In the genomic region with DNA sequence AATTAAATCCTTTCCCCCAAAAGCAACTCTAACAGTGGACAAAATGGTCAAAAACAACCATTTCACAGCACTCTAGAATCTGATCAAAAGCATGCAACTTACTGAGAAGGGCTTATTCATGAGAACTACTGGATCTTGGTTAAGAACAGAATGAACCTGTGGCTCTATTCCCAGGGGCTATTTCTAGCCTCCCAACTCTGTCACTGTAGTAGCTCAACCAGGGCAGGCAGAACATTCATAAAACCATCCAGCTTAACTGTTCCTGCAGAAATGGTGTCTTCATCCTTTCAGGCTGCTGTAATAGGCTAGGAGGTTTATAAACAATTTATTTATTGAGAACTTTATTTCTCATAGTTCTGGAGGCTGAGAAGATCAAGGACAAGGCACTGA, we compare ENCODE assay signal across 18 cellular contexts.
"Had no signal": no experiment of that assay in that cellular context is flagged by ENCODE, and none has a peak within 500 bp of the region (broad histone marks: within the 10 kb centered on the region; RNA-seq: fewer than 3 reads in every experiment).

No MANE protein-coding gene starts in this region.

- FAIRE-seq: frontal cortex had no signal

- H3K9me3 Mint-ChIP-seq: stimulated activated memory B cell treated with anti-CD40 and anti-IgM and Interleukin-4, amounts not matched to agents 10 μg/mL and 1 μg/mL and 100 μg/mL, for 72 hours had no signal

- H3K9me3 ChIP-seq: adrenal gland, ovary had no signal

- H3K4me1 Mint-ChIP-seq: stimulated activated memory B cell treated with anti-CD40 and anti-IgM and Interleukin-4, amounts not matched to agents 10 μg/mL and 1 μg/mL and 100 μg/mL, for 72 hours had no signal

- H3K4me3 ChIP-seq: adrenal gland, ovary had no signal

- H3K4me1 ChIP-seq: adrenal gland had no signal

- H3K27ac Mint-ChIP-seq: activated T-cell treated with anti-CD3 and anti-CD28 coated beads, Interleukin-2, amount 50 U/mL, for 24 hours; stimulated activated memory B cell treated with anti-CD40 and anti-IgM and Interleukin-4, amounts not matched to agents 10 μg/mL and 1 μg/mL and 100 μg/mL, for 72 hours had no signal

- H3K27me3 Mint-ChIP-seq: activated T-cell treated with anti-CD3 and anti-CD28 coated beads, Interleukin-2, amount 50 U/mL, for 24 hours; stimulated activated memory B cell treated with anti-CD40 and anti-IgM and Interleukin-4, amounts not matched to agents 10 μg/mL and 1 μg/mL and 100 μg/mL, for 72 hours had no signal

- H3K36me3 ChIP-seq: adrenal gland, brain microvascular endothelial cell, ovary had no signal

- DNase-seq: activated CD4-positive, alpha-beta T cell treated with anti-CD3 and anti-CD28 coated beads for 1 hour; activated CD4-positive, alpha-beta T cell treated with anti-CD3 and anti-CD28 coated beads, Interleukin-2, amount 50 U/mL, for 48 hours; activated effector memory CD4-positive, alpha-beta T cell treated with Interleukin-2 at 50 U/mL for 16 hours; activated naive CD4-positive, alpha-beta T cell treated with anti-CD3 and anti-CD28 coated beads, Interleukin-2, amount 50 U/mL, for 16 hours; activated T-cell treated with anti-CD3 and anti-CD28 coated beads, Interleukin-2, amount 50 U/mL, for 24 hours; adrenal gland; brain microvascular endothelial cell; effector memory CD4-positive, alpha-beta T cell; islet precursor cell; mesenchymal stem cell; ovary; stimulated activated CD4-positive, alpha-beta T cell treated with anti-CD3 and anti-CD28 coated beads, Interleukin-2, amount 100 ng/mL, for 48 hours; trophoblast cell had no signal

- H3K27me3 ChIP-seq: adrenal gland, brain microvascular endothelial cell, ovary had no signal

- H3K27ac ChIP-seq: adrenal gland, brain microvascular endothelial cell, ovary had no signal

- ATAC-seq: left lobe of liver; SK-N-SH treated with all-trans-retinoic acid at 6 μM for 48 hours; stimulated activated memory B cell treated with anti-CD40 and anti-IgM and Interleukin-4, amounts not matched to agents 10 μg/mL and 1 μg/mL and 100 μg/mL, for 72 hours had no signal

- H3K36me3 Mint-ChIP-seq: stimulated activated memory B cell treated with anti-CD40 and anti-IgM and Interleukin-4, amounts not matched to agents 10 μg/mL and 1 μg/mL and 100 μg/mL, for 72 hours had no signal

- H3K4me3 Mint-ChIP-seq: activated T-cell treated with anti-CD3 and anti-CD28 coated beads, Interleukin-2, amount 50 U/mL, for 24 hours; neural crest cell; stimulated activated memory B cell treated with anti-CD40 and anti-IgM and Interleukin-4, amounts not matched to agents 10 μg/mL and 1 μg/mL and 100 μg/mL, for 72 hours had no signal
